ENCODE assay signal across 8 cellular contexts in genomic region chr2:147846382-147847081, GRCh38. TPM values are rescaled to one million over a fixed set of nuclear protein-coding genes. Genes with fewer than 3 reads are reported as not detected.
DNase-seq lines count a peak whose midpoint lies in the region; ATAC-seq lines count a peak whose summit lies in the region.

No MANE protein-coding gene starts in this region.

- peaks cover 5 to 62% (median 32%) of the 10 kb centered on the region in 11 experiments; a peak in 19 of 22 replicates for H4K20me1 ChIP-seq in BLaER1 treated with 17β-estradiol and CSF1 and Interleukin-3, amounts not matched to agents 10 nM and 100 nM

- no peaks in the 10 kb centered on the region; a peak in 1 of 22 replicates for H3K9me3 ChIP-seq in BLaER1 treated with 17β-estradiol and CSF1 and Interleukin-3, amounts not matched to agents 10 nM and 100 nM (replicated peaks in 1 of 11)
- no peaks in the 10 kb centered on the region for H3K9me3 ChIP-seq in mucosa of rectum (ENCODE audit: control insufficient read depth in 2 of 2, low read length in 2 of 2)

- peak overlapping the region; percentile 80 to 97 (median 91) for H3K4me2 ChIP-seq in BLaER1 treated with 17β-estradiol and CSF1 and Interleukin-3, amounts not matched to agents 10 nM and 100 nM

- no peak for ATAC-seq in activated CD4-positive, CD25-positive, alpha-beta regulatory T cell treated with anti-CD3 and anti-CD28 coated beads, Interleukin-2, amount 50 U/mL, for 24 hours
- no peak for ATAC-seq in GM19324 (IDR thresholded peaks at IDR 0.05; ENCODE audit: low FRiP score, unreplicated experiment)

- peak overlapping the region in 1 of 11 experiments; percentile 94; a peak in 2 of 22 replicates for H3K27ac ChIP-seq in BLaER1 treated with 17β-estradiol and CSF1 and Interleukin-3, amounts not matched to agents 10 nM and 100 nM
- H3K27ac ChIP-seq in mucosa of rectum (ENCODE audit: low read depth in 2 of 2, low read length in 2 of 2), result no peak overlapping the region

- intact Hi-C loops in posterior vena cava (cut with DNase I), result no loop called here

- H3K4me3 ChIP-seq in BLaER1 treated with 17β-estradiol and CSF1 and Interleukin-3, amounts not matched to agents 10 nM and 100 nM, result peak overlapping the region; percentile 70 to 89 (median 85); a peak in 13 of 20 replicates
- peak overlapping the region; percentile 84 to 85 for H3K4me3 ChIP-seq in mucosa of rectum (ENCODE audit: low read length in 2 of 2)

- H3K4me1 ChIP-seq in BLaER1 treated with 17β-estradiol and CSF1 and Interleukin-3, amounts not matched to agents 10 nM and 100 nM, result peaks cover 16 to 55% (median 23%) of the 10 kb centered on the region in 10 experiments
- H3K4me1 ChIP-seq in mucosa of rectum (ENCODE audit: control insufficient read depth in 2 of 2, insufficient read depth in 2 of 2, low read length in 2 of 2), result peaks cover 6 to 7% of the 10 kb centered on the region in 2 donors

- no peaks in the 10 kb centered on the region for H3K36me3 ChIP-seq in BLaER1 treated with 17β-estradiol and CSF1 and Interleukin-3, amounts not matched to agents 10 nM and 100 nM
- H3K36me3 ChIP-seq in mucosa of rectum (ENCODE audit: control insufficient read depth in 2 of 2, insufficient read depth in 2 of 2, low read length in 2 of 2), result no peaks in the 10 kb centered on the region

- H3K9ac ChIP-seq in BLaER1 treated with 17β-estradiol and CSF1 and Interleukin-3, amounts not matched to agents 10 nM and 100 nM, result peak overlapping the region in 3 of 11 experiments; percentile 90 to 93 (median 93); a peak in 6 of 22 replicates
- peak overlapping the region in 1 of 2 donors; percentile 82 for H3K9ac ChIP-seq in mucosa of rectum (ENCODE audit: low read depth in 1 of 2, low read length in 2 of 2)

- DNase-seq in HuH-7 (ENCODE audit: low spot score), result peak; percentile 31
- peak; percentile 4 for DNase-seq in cerebellum (ENCODE audit: low spot score)
- DNase-seq in posterior vena cava (ENCODE audit: low spot score), result no peak
- no peak for DNase-seq in NCI-H510A (lab: John Stamatoyannopoulos, UW)

- H3K27me3 ChIP-seq in BLaER1 treated with 17β-estradiol and CSF1 and Interleukin-3, amounts not matched to agents 10 nM and 100 nM, result peaks cover 4 to 31% (median 30%) of the 10 kb centered on the region in 11 experiments; a peak in 19 of 22 replicates
- no peaks in the 10 kb centered on the region for H3K27me3 ChIP-seq in mucosa of rectum (ENCODE audit: control insufficient read depth in 2 of 2, insufficient read depth in 2 of 2, low read length in 2 of 2)

RNA-seq across cellular contexts. Expression of gene ACVR2A, which starts 1.7 kb away (rescaled TPM):
- total RNA-seq in cerebellum (70.9 TPM), posterior vena cava (10 to 100 TPM; 19.3 to 20.5 TPM)

Comparison
In these comparisons a context has a peak if more than half of its experiments do, and no peak if none do; other contexts are left out.
1. DNase-seq: peak in HuH-7 (single experiment) and cerebellum (single experiment); none in posterior vena cava (single experiment) and NCI-H510A (single experiment).